30 cellular contexts compared by ENCODE assay signal in the genomic region with DNA sequence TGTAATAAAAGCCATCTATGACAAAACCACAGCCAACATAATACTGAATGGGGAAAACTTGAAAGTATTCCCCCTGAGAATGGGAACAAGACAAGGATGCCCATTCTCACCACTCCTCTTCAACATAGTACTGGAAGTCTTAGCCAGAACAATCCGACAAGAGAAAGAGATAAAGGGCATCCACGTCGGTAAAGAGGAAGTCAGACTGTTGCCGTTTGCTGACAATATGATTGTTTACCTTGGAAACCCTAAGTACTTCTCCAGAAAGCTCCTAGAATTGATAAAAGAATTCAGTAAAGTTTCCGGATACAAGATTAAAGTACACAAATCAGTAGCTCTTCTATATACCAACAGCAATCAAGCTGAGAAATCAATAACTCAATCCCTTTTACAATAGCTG.
"Had no signal": no experiment of that assay in that cellular context is flagged by ENCODE, and none has a peak within 500 bp of the region (broad histone marks: within the 10 kb centered on the region; RNA-seq: fewer than 3 reads in every experiment).

No MANE protein-coding gene starts in this region.

- ATAC-seq: natural killer cell treated with Interleukin-12 subunit alpha and Interleukin-12 subunit beta and Interleukin-15 and Interleukin-18, amount 100 ng/mL, for 72 hours; sciatic nerve; stimulated activated naive CD8-positive, alpha-beta T cell treated with anti-CD3 and anti-CD28 coated beads, Interleukin-15, Interleukin-2, amounts not matched to agents 100 U/mL and 50 U/mL, for 24 hours had no signal

- H3K4me3 Mint-ChIP-seq: activated CD4-positive, alpha-beta memory T cell treated with anti-CD3 and anti-CD28 coated beads, Interleukin-2, amount 10 ng/mL, durations not matched to agents 7 days and 5 days; activated CD4-positive, alpha-beta T cell treated with anti-CD3 and anti-CD28 coated beads, Interleukin-2, amount 10 ng/mL, durations not matched to agents 7 days and 5 days; activated T-cell treated with anti-CD3 and anti-CD28 coated beads, Interleukin-2, amount 50 U/mL, for 24 hours; natural killer cell treated with Interleukin-12 subunit alpha and Interleukin-12 subunit beta and Interleukin-15 and Interleukin-18, amount 100 ng/mL, for 72 hours; T-helper 2 cell treated with Interferon-gamma antibody and Interleukin-4, amounts not matched to agents 5 μg/mL and 100 μg/mL, for 36 hours had no signal

- DNase-seq: activated CD4-positive, alpha-beta memory T cell treated with anti-CD3 and anti-CD28 coated beads, Interleukin-2, amount 10 ng/mL, durations not matched to agents 7 days and 5 days; activated CD4-positive, alpha-beta T cell treated with anti-CD3 and anti-CD28 coated beads for 1 hour; activated CD4-positive, alpha-beta T cell treated with anti-CD3 and anti-CD28 coated beads, Interleukin-2, amount 10 ng/mL, durations not matched to agents 7 days and 5 days; activated CD8-positive, alpha-beta memory T cell treated with anti-CD3 and anti-CD28 coated beads, Interleukin-2, amount 50 U/mL, for 48 hours; activated gamma-delta T cell treated with Interleukin-2 at 50 U/mL for 16 hours; activated naive CD4-positive, alpha-beta T cell treated with anti-CD3 and anti-CD28 coated beads, Interleukin-2, amount 50 U/mL, for 16 hours; activated T-cell treated with anti-CD3 and anti-CD28 coated beads, Interleukin-2, amount 50 U/mL, for 24 hours; amniotic stem cell; brain microvascular endothelial cell; central memory CD4-positive, alpha-beta T cell; esophagus squamous epithelium; islet precursor cell; left ventricle myocardium inferior; mesendoderm; stimulated activated CD4-positive, alpha-beta T cell treated with anti-CD3 and anti-CD28 coated beads, Interleukin-12 subunit alpha, Interleukin-12 subunit beta, amount 100 ng/mL, for 4 hours; stimulated activated CD4-positive, alpha-beta T cell treated with anti-CD3 and anti-CD28 coated beads, Interleukin-4, amount 100 ng/mL, for 1 hour; stimulated activated naive CD8-positive, alpha-beta T cell treated with anti-CD3 and anti-CD28 coated beads, Interleukin-15, Interleukin-2, amounts not matched to agents 100 U/mL and 50 U/mL, for 24 hours; T-helper 1 cell; testis; transverse colon had no signal

- FAIRE-seq: astrocyte, frontal cortex, urothelium cell line had no signal

- H3K4me1 ChIP-seq: esophagus squamous epithelium, left ventricle myocardium inferior, testis, transverse colon had no signal

- H3K9me3 ChIP-seq: esophagus squamous epithelium, testis, transverse colon had no signal

- H3K4me3 ChIP-seq: esophagus squamous epithelium, left ventricle myocardium inferior, lung, skin epidermis, testis, transverse colon had no signal

- H3K27ac ChIP-seq: brain microvascular endothelial cell, epithelial cell of prostate, esophagus squamous epithelium, left ventricle myocardium inferior, skin epidermis, testis, transverse colon had no signal

- H3K27me3 Mint-ChIP-seq: activated CD4-positive, alpha-beta memory T cell treated with anti-CD3 and anti-CD28 coated beads, Interleukin-2, amount 10 ng/mL, durations not matched to agents 7 days and 5 days; activated CD4-positive, alpha-beta T cell treated with anti-CD3 and anti-CD28 coated beads, Interleukin-2, amount 10 ng/mL, durations not matched to agents 7 days and 5 days; activated T-cell treated with anti-CD3 and anti-CD28 coated beads, Interleukin-2, amount 50 U/mL, for 24 hours; natural killer cell treated with Interleukin-12 subunit alpha and Interleukin-12 subunit beta and Interleukin-15 and Interleukin-18, amount 100 ng/mL, for 72 hours; progenitor cell of endocrine pancreas had no signal

- H3K27me3 ChIP-seq: brain microvascular endothelial cell, esophagus squamous epithelium, testis, transverse colon had no signal

- H3K9me3 Mint-ChIP-seq: natural killer cell treated with Interleukin-12 subunit alpha and Interleukin-12 subunit beta and Interleukin-15 and Interleukin-18, amount 100 ng/mL, for 72 hours had no signal

- H3K27ac Mint-ChIP-seq: activated CD4-positive, alpha-beta memory T cell treated with anti-CD3 and anti-CD28 coated beads, Interleukin-2, amount 10 ng/mL, durations not matched to agents 7 days and 5 days; activated CD4-positive, alpha-beta T cell treated with anti-CD3 and anti-CD28 coated beads, Interleukin-2, amount 10 ng/mL, durations not matched to agents 7 days and 5 days; natural killer cell treated with Interleukin-12 subunit alpha and Interleukin-12 subunit beta and Interleukin-15 and Interleukin-18, amount 100 ng/mL, for 72 hours; progenitor cell of endocrine pancreas; T-helper 2 cell treated with Interferon-gamma antibody and Interleukin-4, amounts not matched to agents 5 μg/mL and 100 μg/mL, for 36 hours had no signal

- H3K36me3 ChIP-seq: brain microvascular endothelial cell, esophagus squamous epithelium, left ventricle myocardium inferior, transverse colon had no signal
